19 cellular contexts compared by ENCODE assay signal in genomic region chr3:176905331-176905730, GRCh38.
"Had no signal": no experiment of that assay in that cellular context is flagged by ENCODE, and none has a peak within 500 bp of the region (broad histone marks: within the 10 kb centered on the region; RNA-seq: fewer than 3 reads in every experiment).

No MANE protein-coding gene starts in this region.

- H3K9me3 ChIP-seq: colonic mucosa, esophagus squamous epithelium, left lung, lower lobe of right lung, spleen, testis, upper lobe of left lung, vagina had no signal

- H3K36me3 ChIP-seq: colonic mucosa, esophagus squamous epithelium, left lung, lower lobe of right lung, spleen, upper lobe of left lung, vagina had no signal

- H3K27me3 ChIP-seq: colonic mucosa, esophagus squamous epithelium, left lung, spleen, testis, upper lobe of left lung, vagina had no signal

- H3K27ac ChIP-seq: colonic mucosa, left lung, lower lobe of right lung, spleen, upper lobe of left lung, vagina had no signal

- H3K4me3 ChIP-seq: colonic mucosa, esophagus squamous epithelium, left lung, lower lobe of right lung, spleen, testis, upper lobe of left lung, vagina had no signal

- H3K4me1 ChIP-seq: colonic mucosa, lower lobe of right lung, testis had no signal

- ATAC-seq: activated naive CD4-positive, alpha-beta T cell treated with anti-CD3 and anti-CD28 coated beads, Interleukin-2, amount 50 U/mL, for 72 hours; activated T-cell treated with anti-CD3 and anti-CD28 coated beads, Interleukin-2, amount 50 U/mL, for 72 hours; left lung; lower lobe of right lung; natural killer cell treated with Interleukin-12 subunit alpha and Interleukin-12 subunit beta and Interleukin-15 and Interleukin-18, amount 100 ng/mL, for 72 hours; right cardiac atrium; T-cell had no signal

- DNase-seq: activated B cell treated with CpG ODN at 0.5 μM for 24 hours; activated CD4-positive, alpha-beta T cell treated with anti-CD3 and anti-CD28 coated beads, Interleukin-2, amount 50 U/mL, for 4 hours; activated naive CD4-positive, alpha-beta T cell; activated T-cell treated with anti-CD3 and anti-CD28 coated beads for 4 hours; activated T-cell treated with anti-CD3 and anti-CD28 coated beads, Interleukin-2, amount 50 U/mL, for 72 hours; colonic mucosa; esophagus squamous epithelium; left lung; lower lobe of right lung; mesenchymal stem cell; right cardiac atrium; spleen; stimulated activated naive CD4-positive, alpha-beta T cell; T-cell; testis; upper lobe of left lung had no signal
